Comparison of ENCODE assay signal across 9 cellular contexts in the genomic region with DNA sequence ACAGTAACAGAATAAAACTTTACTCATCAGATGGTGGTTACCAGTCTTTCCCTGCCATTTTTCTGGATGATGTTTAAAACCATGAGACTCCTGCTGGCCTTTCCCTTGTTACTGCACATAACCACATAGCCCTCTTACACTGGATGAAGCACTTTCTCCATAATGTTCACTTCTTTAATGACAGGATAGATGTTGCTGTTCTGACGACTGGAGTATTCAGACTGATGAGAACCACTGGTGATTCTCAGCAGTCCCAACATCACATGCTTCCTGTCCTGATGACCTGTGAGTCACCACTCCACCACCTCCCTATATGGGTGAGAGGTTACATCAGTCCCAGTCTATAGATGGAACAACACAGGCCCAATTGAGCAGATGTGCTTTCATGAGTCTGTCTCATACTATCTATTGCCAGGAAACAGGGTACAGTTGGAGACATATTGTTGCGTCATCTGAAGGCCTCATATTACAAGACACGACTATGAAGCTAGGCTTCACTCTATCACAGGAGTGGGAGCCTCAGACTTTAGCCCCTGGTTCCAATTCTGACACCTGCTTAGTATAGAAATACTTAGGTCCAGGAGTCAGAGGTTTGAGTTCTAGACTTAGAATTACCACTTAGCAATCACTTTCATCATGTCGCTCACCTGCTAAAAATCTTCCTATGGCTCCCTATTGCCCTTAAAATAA.
DNase-seq lines count a peak whose midpoint lies in the region; ATAC-seq, FAIRE-seq and TF ChIP-seq lines count a peak whose summit lies in the region.
"Had no signal": no experiment of that assay in that cellular context is flagged by ENCODE, and none has a peak within 500 bp of the region (broad histone marks: within the 10 kb centered on the region; RNA-seq: fewer than 3 reads in every experiment).

No MANE protein-coding gene starts in this region.

- H3K9ac ChIP-seq in SK-N-SH: peak overlapping the region; percentile 12; the same call in 1 of the 2 replicates
- no peak overlapping the region for H3K9ac ChIP-seq in kidney (ENCODE audit: low read length in 2 of 2)

- no peaks in the 10 kb centered on the region for H3K36me3 Mint-ChIP-seq in osteocyte (ENCODE audit: unreplicated experiment)

- H3K27me3 ChIP-seq in SK-N-SH (ENCODE audit: insufficient read depth) (no peaks in the 10 kb centered on the region), esophagus muscularis mucosa (no peaks in the 10 kb centered on the region)

- TF ChIP-seq RAD21 in SK-N-SH (IDR thresholded peaks at IDR 0.05; ENCODE audit: low read length): peak; percentile 56

- H3F3A ChIP-seq in SK-N-SH (replicated peaks; ENCODE audit: insufficient read depth): peaks cover 6% of the 10 kb centered on the region

- peak overlapping the region; percentile 88 for H3K27ac Mint-ChIP-seq in osteocyte (ENCODE audit: unreplicated experiment)

- H3K27me3 Mint-ChIP-seq in osteocyte (ENCODE audit: unreplicated experiment): no peaks in the 10 kb centered on the region

- no peak overlapping the region for H3K4me3 Mint-ChIP-seq in osteocyte (ENCODE audit: unreplicated experiment)

- peaks cover 4 to 19% of the 10 kb centered on the region in 2 experiments; a peak in 3 of 4 replicates for H3K4me1 ChIP-seq in SK-N-SH (ENCODE audit: control insufficient read depth in 1 of 2, insufficient read depth in 2 of 2, low read depth in 1 of 2, low read length in 1 of 2)
- H3K4me1 ChIP-seq in esophagus muscularis mucosa: peaks cover 19 to 29% (median 25%) of the 10 kb centered on the region in 4 donors
- H3K4me1 ChIP-seq in kidney (ENCODE audit: control insufficient read depth in 1 of 2, insufficient read depth in 1 of 2, low read depth in 1 of 2, low read length in 2 of 2): no peaks in the 10 kb centered on the region

- H4K20me1 ChIP-seq in SK-N-SH (ENCODE audit: insufficient read depth): no peaks in the 10 kb centered on the region

- TF ChIP-seq EP300 in SK-N-SH (IDR thresholded peaks at IDR 0.05; ENCODE audit: borderline replicate concordance in 1 of 2, low read depth in 1 of 2, low read length in 1 of 2) (no peak), esophagus muscularis mucosa (IDR thresholded peaks at IDR 0.05) (peak; percentile 82)

- no peaks in the 10 kb centered on the region for H3K79me2 ChIP-seq in SK-N-SH (ENCODE audit: insufficient read depth)

- WGBS in SK-N-SH (ENCODE audit: low lambda C conversion rate): 34% methylated on average over 4 of the region's 4 CpGs
- whole genome bisulfite sequencing in esophagus muscularis mucosa: 46% methylated on average over 4 of the region's 4 CpGs

- no peak overlapping the region for H3K4me3 ChIP-seq in SK-N-SH (ENCODE audit: low read depth in 2 of 2, low read length in 1 of 2)
- H3K4me3 ChIP-seq in esophagus muscularis mucosa: no peak overlapping the region
- H3K4me3 ChIP-seq in kidney (ENCODE audit: low read length in 2 of 2): no peak overlapping the region
- H3K4me3 ChIP-seq: skin epidermis had no signal

- no peaks in the 10 kb centered on the region for H3K9me2 ChIP-seq in SK-N-SH

- H3K9me3 ChIP-seq in SK-N-SH (no peaks in the 10 kb centered on the region), esophagus muscularis mucosa (no peaks in the 10 kb centered on the region), kidney (ENCODE audit: control insufficient read depth in 1 of 2, low read length in 2 of 2) (no peaks in the 10 kb centered on the region)

- TF ChIP-seq CTCF in SK-N-SH (IDR thresholded peaks at IDR 0.05) (peak; percentile 57), esophagus muscularis mucosa (IDR thresholded peaks at IDR 0.05) (peak in 2 of 3 experiments; percentile 16 to 24), osteocyte (IDR thresholded peaks at IDR 0.05) (peak; percentile 49), kidney (IDR thresholded peaks at IDR 0.05; ENCODE audit: borderline replicate concordance, extremely low read depth, insufficient read depth) (no peak)

- H2AFZ ChIP-seq in SK-N-SH (ENCODE audit: low read depth): peak overlapping the region; percentile 11; the same call in 1 of the 2 replicates

- DNase-seq in EH (ENCODE audit: low read depth): peak; percentile 99
- DNase-seq in SK-N-SH: peak; percentile 37
- DNase-seq in esophagus muscularis mucosa (ENCODE audit: extremely low spot score): no peak
- DNase-seq in osteocyte (ENCODE audit: extremely low spot score, unreplicated experiment): no peak
- no peak for DNase-seq in kidney

- H3K4me1 Mint-ChIP-seq in osteocyte (ENCODE audit: unreplicated experiment): peaks cover 26% of the 10 kb centered on the region

- H3K36me3 ChIP-seq in SK-N-SH (replicated peaks in 1 of 2; ENCODE audit: control insufficient read depth in 1 of 2, insufficient read depth in 2 of 2, low read length in 1 of 2) (no peaks in the 10 kb centered on the region), esophagus muscularis mucosa (no peaks in the 10 kb centered on the region), kidney (ENCODE audit: control insufficient read depth in 1 of 2, insufficient read depth in 2 of 2, low read length in 2 of 2) (no peaks in the 10 kb centered on the region)

- POLR2A ChIA-PET in SK-N-SH (lab: Yijun Ruan, JAX): no interaction called here

- CTCF ChIA-PET in SK-N-SH (lab: Yijun Ruan, JAX): interaction anchor here (0.8 to 2.3 kb wide), 5 partner anchors 19 to 112 kb away, joined by 3 to 6 read pairs (median 4); no protein-coding TSS in a partner anchor

- TF ChIP-seq POLR2A in esophagus muscularis mucosa (IDR thresholded peaks at IDR 0.05; ENCODE audit: low read depth): no peak

- H3K4me2 ChIP-seq in SK-N-SH: peak overlapping the region; percentile 32; the same call in 1 of the 2 replicates

- no peak for FAIRE-seq in kidney (lab: Jason Lieb, UNC)

- H3K9me3 Mint-ChIP-seq in osteocyte (ENCODE audit: unreplicated experiment): no peaks in the 10 kb centered on the region

- H3K27ac ChIP-seq in SK-N-SH (ENCODE audit: low read depth in 2 of 2, low read length in 1 of 2) (peak overlapping the region in 1 of 2 experiments; percentile 79; a peak in 3 of 4 replicates), esophagus muscularis mucosa (replicated peaks in 1 of 4) (peak overlapping the region in 3 of 4 donors; percentile 33 to 79 (median 78)), kidney (ENCODE audit: low read depth in 2 of 2, low read length in 2 of 2) (no peak overlapping the region)

- intact Hi-C loops in esophagus muscularis mucosa (cut with DNase I): loop anchor here (5.0 kb wide), 1 partner anchor 144 kb away; a partner anchor contains a TSS
- intact Hi-C loops in kidney (cut with DNase I): no loop called here

- ATAC-seq in GM19452 (IDR thresholded peaks at IDR 0.05; ENCODE audit: unreplicated experiment) (peak; percentile 96), HG03460 (IDR thresholded peaks at IDR 0.05; ENCODE audit: unreplicated experiment) (peak; percentile 86), GM21528 (IDR thresholded peaks at IDR 0.05; ENCODE audit: low FRiP score, unreplicated experiment) (no peak)

TF ChIP-seq in SK-N-SH, 30 proteins besides CTCF, POLR2A, EP300 and RAD21 (continues in another document):
- TF ChIP-seq, protein P1, sequence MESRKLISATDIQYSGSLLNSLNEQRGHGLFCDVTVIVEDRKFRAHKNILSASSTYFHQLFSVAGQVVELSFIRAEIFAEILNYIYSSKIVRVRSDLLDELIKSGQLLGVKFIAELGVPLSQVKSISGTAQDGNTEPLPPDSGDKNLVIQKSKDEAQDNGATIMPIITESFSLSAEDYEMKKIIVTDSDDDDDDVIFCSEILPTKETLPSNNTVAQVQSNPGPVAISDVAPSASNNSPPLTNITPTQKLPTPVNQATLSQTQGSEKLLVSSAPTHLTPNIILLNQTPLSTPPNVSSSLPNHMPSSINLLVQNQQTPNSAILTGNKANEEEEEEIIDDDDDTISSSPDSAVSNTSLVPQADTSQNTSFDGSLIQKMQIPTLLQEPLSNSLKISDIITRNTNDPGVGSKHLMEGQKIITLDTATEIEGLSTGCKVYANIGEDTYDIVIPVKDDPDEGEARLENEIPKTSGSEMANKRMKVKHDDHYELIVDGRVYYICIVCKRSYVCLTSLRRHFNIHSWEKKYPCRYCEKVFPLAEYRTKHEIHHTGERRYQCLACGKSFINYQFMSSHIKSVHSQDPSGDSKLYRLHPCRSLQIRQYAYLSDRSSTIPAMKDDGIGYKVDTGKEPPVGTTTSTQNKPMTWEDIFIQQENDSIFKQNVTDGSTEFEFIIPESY (IDR thresholded peaks at IDR 0.05; ENCODE audit: borderline replicate concordance, low read depth): no peak
- TF ChIP-seq NFIC (IDR thresholded peaks at IDR 0.05; ENCODE audit: borderline replicate concordance) (no peak), RFX5 (IDR thresholded peaks at IDR 0.05; ENCODE audit: low read length) (no peak), MXI1 (IDR thresholded peaks at IDR 0.05; ENCODE audit: low read depth, low read length) (no peak), RXRA (IDR thresholded peaks at IDR 0.05; ENCODE audit: borderline replicate concordance, low read depth) (peak; percentile 87), SMC3 (IDR thresholded peaks at IDR 0.05; ENCODE audit: low read depth, low read length) (peak; percentile 26; the same call in 1 of the 2 replicates), GABPA (IDR thresholded peaks at IDR 0.05; ENCODE audit: low read depth) (no peak), MEF2A (IDR thresholded peaks at IDR 0.05; ENCODE audit: borderline replicate concordance, low read depth) (no peak), RCOR1 (IDR thresholded peaks at IDR 0.05; ENCODE audit: low read length) (no peak), JUND (IDR thresholded peaks at IDR 0.05) (peak; percentile 45; the same call in 1 of the 2 replicates), TCF12 (IDR thresholded peaks at IDR 0.05) (peak; percentile 70), TEAD4 (IDR thresholded peaks at IDR 0.05; ENCODE audit: borderline replicate concordance, insufficient read depth) (no peak), FOSL2 (IDR thresholded peaks at IDR 0.05; ENCODE audit: borderline replicate concordance, low read depth) (peak; percentile 59; the same call in 1 of the 2 replicates), SIN3A (IDR thresholded peaks at IDR 0.05; ENCODE audit: borderline replicate concordance, low read depth, low read length) (no peak), FOXM1 (IDR thresholded peaks at IDR 0.05; ENCODE audit: low read depth) (no peak), GATA2 (CRISPR knock-in tag; IDR thresholded peaks at IDR 0.05) (no peak), POLR2AphosphoS5 (IDR thresholded peaks at IDR 0.05; ENCODE audit: low read depth, low read length) (no peak)
- TF ChIP-seq, protein P2, sequence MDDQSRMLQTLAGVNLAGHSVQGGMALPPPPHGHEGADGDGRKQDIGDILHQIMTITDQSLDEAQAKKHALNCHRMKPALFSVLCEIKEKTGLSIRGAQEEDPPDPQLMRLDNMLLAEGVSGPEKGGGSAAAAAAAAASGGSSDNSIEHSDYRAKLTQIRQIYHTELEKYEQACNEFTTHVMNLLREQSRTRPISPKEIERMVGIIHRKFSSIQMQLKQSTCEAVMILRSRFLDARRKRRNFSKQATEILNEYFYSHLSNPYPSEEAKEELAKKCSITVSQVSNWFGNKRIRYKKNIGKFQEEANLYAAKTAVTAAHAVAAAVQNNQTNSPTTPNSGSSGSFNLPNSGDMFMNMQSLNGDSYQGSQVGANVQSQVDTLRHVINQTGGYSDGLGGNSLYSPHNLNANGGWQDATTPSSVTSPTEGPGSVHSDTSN (IDR thresholded peaks at IDR 0.05): peak; percentile 49; the same call in 1 of the 2 replicates

Comparison
In these comparisons a context has a peak if more than half of its experiments do, and no peak if none do; other contexts are left out.
1. DNase-seq: peak in EH (single experiment) and SK-N-SH (single experiment); none in esophagus muscularis mucosa (single experiment), osteocyte (single experiment) and kidney (single experiment).
2. H3K27ac ChIP-seq: peak in esophagus muscularis mucosa (3 of 4); none in kidney (0 of 2).